In the genomic region with DNA sequence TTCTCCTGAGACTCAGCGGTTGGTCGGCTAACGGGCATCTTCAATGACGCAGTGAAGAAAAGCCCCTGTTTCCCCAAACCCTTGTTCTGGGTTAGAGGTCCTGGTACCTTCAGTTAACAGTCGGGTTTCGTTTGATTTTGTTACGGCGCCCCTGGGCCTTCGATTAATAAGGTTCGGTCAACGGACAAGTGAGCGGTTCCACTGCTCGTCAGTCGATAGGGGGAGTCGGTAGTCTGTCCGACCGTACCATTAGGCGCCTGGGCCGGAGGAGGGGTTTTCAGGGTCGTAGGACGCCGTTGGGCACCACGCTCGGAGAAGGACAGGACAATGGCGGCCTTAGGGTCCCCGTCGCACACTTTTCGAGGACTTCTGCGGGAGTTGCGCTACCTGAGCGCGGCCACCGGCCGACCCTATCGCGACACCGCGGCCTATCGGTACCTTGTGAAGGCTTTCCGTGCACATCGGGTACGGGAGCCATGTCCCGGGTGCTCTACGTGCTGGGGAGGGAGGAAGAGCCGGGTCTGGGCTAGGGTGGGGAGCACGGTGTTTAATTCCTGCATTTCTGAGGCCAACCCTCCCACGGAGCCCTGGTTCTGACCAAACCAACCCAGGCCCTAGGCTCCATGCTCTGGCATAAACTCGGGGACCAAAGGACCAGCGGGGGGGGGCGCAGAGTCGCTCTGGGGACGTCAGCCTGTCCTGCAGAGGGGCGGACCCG, we compare ENCODE assay signal across 8 cellular contexts.
DNase-seq lines count a peak whose midpoint lies in the region; ATAC-seq and TF ChIP-seq lines count a peak whose summit lies in the region.

A gene with protein sequence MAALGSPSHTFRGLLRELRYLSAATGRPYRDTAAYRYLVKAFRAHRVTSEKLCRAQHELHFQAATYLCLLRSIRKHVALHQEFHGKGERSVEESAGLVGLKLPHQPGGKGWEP (plus strand): TSS at position 280 of the 718 bp plus-strand sequence. CDS start 48 bp downstream, at position 328.

- no peak for TF ChIP-seq CTCF in HL-60 (IDR thresholded peaks at IDR 0.05; ENCODE audit: insufficient read depth, low read length)

- peaks cover 5% of the 10 kb centered on the region for H3K36me3 Mint-ChIP-seq in memory B cell

- no peaks in the 10 kb centered on the region for H3K27me3 Mint-ChIP-seq in memory B cell

- ATAC-seq in GM19455 (IDR thresholded peaks at IDR 0.05; ENCODE audit: unreplicated experiment) (peak; percentile 56), memory B cell (ENCODE audit: low read depth) (peak; percentile 50)

- H3K4me3 Mint-ChIP-seq in memory B cell, result peak within 1 kb of the TSS; percentile 98

- H3K27ac Mint-ChIP-seq in memory B cell, result peak within 1 kb of the TSS; percentile 100

- H3K27ac ChIP-seq in HL-60 (replicated peaks), result peak within 1 kb of the TSS; percentile 99

- H3K9me3 Mint-ChIP-seq in memory B cell, result peaks cover 2% of the 10 kb centered on the region

- DNase-seq in COLO668 (lab: John Stamatoyannopoulos, UW; ENCODE audit: unreplicated experiment) (peak; percentile 90), HL-60 (ENCODE audit: low read depth in 1 of 2, low spot score in 1 of 2) (peak; percentile 87 to 95), NCI-H82 treated with DMSO at 0.1 percent for 48 hours (lab: John Stamatoyannopoulos, UW; ENCODE audit: unreplicated experiment) (peak; percentile 90), memory B cell (ENCODE audit: low spot score in 2 of 2) (peak; percentile 80 to 82)
- DNase-seq in activated CD8-positive, alpha-beta memory T cell treated with anti-CD3 and anti-CD28 coated beads for 1 hour (ENCODE audit: extremely low read depth in 1 of 2, low read depth in 1 of 2), result peak; percentile 57 to 60
- DNase-seq in effector CD8-positive, alpha-beta T cell (lab: John Stamatoyannopoulos, UW), result peak; percentile 77
- peak; percentile 66 for DNase-seq in stimulated activated CD8-positive, alpha-beta memory T cell treated with anti-CD3 and anti-CD28 coated beads, Interleukin-12 subunit alpha, Interleukin-12 subunit beta, amount 100 ng/mL, for 1 hour (ENCODE audit: low read depth)

- no peaks in the 10 kb centered on the region for H3K27me3 ChIP-seq in HL-60 (ENCODE audit: insufficient read depth, poor library complexity, severe bottlenecking)

- H3K4me3 ChIP-seq in HL-60 (replicated peaks; ENCODE audit: insufficient read depth, low read length), result peak within 1 kb of the TSS; percentile 75

- peaks cover 23% of the 10 kb centered on the region for H3K4me1 Mint-ChIP-seq in memory B cell

Comparison
In these comparisons a context has a peak if more than half of its experiments do, and no peak if none do; other contexts are left out.
1. Peak in every context shown above with its lines: DNase-seq, ATAC-seq, H3K4me3 ChIP-seq and H3K27ac ChIP-seq.